11 cellular contexts compared by ENCODE assay signal in the genomic region with DNA sequence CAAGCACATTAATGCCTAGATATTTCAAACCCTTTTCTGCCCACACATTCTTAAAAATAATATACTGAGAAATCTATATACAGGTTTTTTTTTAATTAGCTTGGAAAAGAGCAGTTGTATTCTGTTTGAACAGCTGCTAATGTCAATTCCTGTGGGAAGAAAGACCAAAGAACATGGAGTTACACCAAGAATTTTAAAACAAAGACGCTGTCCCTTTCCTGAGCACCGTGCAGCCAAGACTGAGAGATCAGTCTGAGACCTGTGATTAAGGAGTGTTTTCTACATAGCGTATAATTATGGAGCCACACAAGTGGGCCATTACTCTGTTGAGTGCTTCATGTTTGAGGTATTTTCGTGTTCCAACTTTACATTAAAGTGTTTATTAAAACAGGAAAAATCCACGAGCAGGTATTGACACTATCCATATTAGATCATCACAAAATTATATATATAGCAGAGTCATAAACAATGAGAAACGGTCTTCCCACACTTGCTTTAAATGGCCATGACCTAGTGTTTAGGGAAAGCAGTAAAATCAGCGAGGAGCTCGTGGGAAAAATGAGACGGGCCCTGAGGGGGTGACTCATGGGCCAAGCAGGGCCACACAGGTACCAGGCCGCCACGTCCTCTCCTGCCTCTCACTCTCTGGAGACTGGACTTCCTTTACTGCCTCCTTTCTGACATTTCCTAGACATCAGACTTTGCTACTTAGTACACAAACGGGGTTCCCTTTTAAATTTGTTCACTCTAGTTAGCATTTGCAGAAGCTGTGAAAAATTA.
A peak's percentile ranks its signal among the peaks of the same experiment; 100 is the strongest.
DNase-seq lines count a peak whose midpoint lies in the region; ATAC-seq and TF ChIP-seq lines count a peak whose summit lies in the region.
"Had no signal": no experiment of that assay in that cellular context is flagged by ENCODE, and none has a peak within 500 bp of the region (broad histone marks: within the 10 kb centered on the region; RNA-seq: fewer than 3 reads in every experiment).

No MANE protein-coding gene starts in this region.

- H3K4me1 ChIP-seq in right cardiac atrium (ENCODE audit: control insufficient read depth, insufficient read depth, low read length), result peaks cover 8% of the 10 kb centered on the region
- H3K4me1 ChIP-seq in testis, result peaks cover 37% of the 10 kb centered on the region

- CTCF ChIA-PET in activated CD8-positive, alpha-beta T cell treated with anti-CD3 and anti-CD28 coated beads, Interleukin-2, amount 10 ng/mL, durations not matched to agents 7 days and 5 days (lab: Charles Lee), result interaction anchor here (0.7 to 0.9 kb wide), 2 partner anchors 11 to 29 kb away, joined by 3 read pairs; no protein-coding TSS in a partner anchor

- H3K27me3 ChIP-seq in right cardiac atrium (ENCODE audit: control insufficient read depth, insufficient read depth) (no peaks in the 10 kb centered on the region), testis (no peaks in the 10 kb centered on the region)

- H3K4me3 ChIP-seq in right cardiac atrium (ENCODE audit: low read length), result no peak overlapping the region
- H3K4me3 ChIP-seq in testis, result no peak overlapping the region

- ATAC-seq in right cardiac atrium, result peak; percentile 64 to 76
- no peak for ATAC-seq in stimulated activated naive CD8-positive, alpha-beta T cell treated with anti-CD3 and anti-CD28 coated beads, Interleukin-15, Interleukin-2, amounts not matched to agents 100 U/mL and 50 U/mL, for 24 hours
- no peak for ATAC-seq in activated CD8-positive, alpha-beta T cell treated with anti-CD3 and anti-CD28 coated beads, Interleukin-2, amount 10 ng/mL, durations not matched to agents 7 days and 5 days
- no peak for ATAC-seq in GM18867 (IDR thresholded peaks at IDR 0.05; ENCODE audit: unreplicated experiment)
- ATAC-seq: activated CD4-positive, alpha-beta T cell treated with anti-CD3 and anti-CD28 coated beads for 36 hours had no signal

- no peak for TF ChIP-seq CTCF in testis (IDR thresholded peaks at IDR 0.05)

- no peak overlapping the region for H3K27ac ChIP-seq in right cardiac atrium (ENCODE audit: low read length)
- peak overlapping the region; percentile 82 to 89 for H3K27ac ChIP-seq in testis

- H3K4me1 Mint-ChIP-seq in activated CD8-positive, alpha-beta T cell treated with anti-CD3 and anti-CD28 coated beads, Interleukin-2, amount 10 ng/mL, durations not matched to agents 7 days and 5 days (ENCODE audit: low read depth), result peaks cover 19% of the 10 kb centered on the region
- H3K4me1 Mint-ChIP-seq: activated naive CD4-positive, alpha-beta T cell treated with anti-CD3 and anti-CD28 coated beads, Interleukin-2, amount 50 U/mL, for 24 hours had no signal

- no peak overlapping the region for H3K27ac Mint-ChIP-seq in activated CD8-positive, alpha-beta T cell treated with anti-CD3 and anti-CD28 coated beads, Interleukin-2, amount 10 ng/mL, durations not matched to agents 7 days and 5 days
- H3K27ac Mint-ChIP-seq: activated CD4-positive, alpha-beta T cell treated with anti-CD3 and anti-CD28 coated beads for 36 hours; activated naive CD4-positive, alpha-beta T cell treated with anti-CD3 and anti-CD28 coated beads, Interleukin-2, amount 50 U/mL, for 24 hours had no signal

- peaks cover 2% of the 10 kb centered on the region for H3K27me3 Mint-ChIP-seq in activated CD8-positive, alpha-beta T cell treated with anti-CD3 and anti-CD28 coated beads, Interleukin-2, amount 10 ng/mL, durations not matched to agents 7 days and 5 days (ENCODE audit: low read depth)
- H3K27me3 Mint-ChIP-seq: activated CD4-positive, alpha-beta T cell treated with anti-CD3 and anti-CD28 coated beads for 36 hours; activated naive CD4-positive, alpha-beta T cell treated with anti-CD3 and anti-CD28 coated beads, Interleukin-2, amount 50 U/mL, for 24 hours had no signal

- no peaks in the 10 kb centered on the region for H3K36me3 ChIP-seq in testis (ENCODE audit: low read depth, missing control alignments)

- no peak overlapping the region for H3K4me3 Mint-ChIP-seq in activated CD8-positive, alpha-beta T cell treated with anti-CD3 and anti-CD28 coated beads, Interleukin-2, amount 10 ng/mL, durations not matched to agents 7 days and 5 days
- H3K4me3 Mint-ChIP-seq: activated CD4-positive, alpha-beta T cell treated with anti-CD3 and anti-CD28 coated beads for 36 hours; activated naive CD4-positive, alpha-beta T cell treated with anti-CD3 and anti-CD28 coated beads, Interleukin-2, amount 50 U/mL, for 24 hours had no signal

- POLR2A ChIA-PET in activated CD8-positive, alpha-beta T cell treated with anti-CD3 and anti-CD28 coated beads, Interleukin-2, amount 10 ng/mL, durations not matched to agents 7 days and 5 days (lab: Charles Lee), result interaction anchor here (1.4 kb wide), 1 partner anchor 13 kb away, joined by 3 read pairs; no protein-coding TSS in a partner anchor

- no peaks in the 10 kb centered on the region for H3K9me3 Mint-ChIP-seq in activated CD8-positive, alpha-beta T cell treated with anti-CD3 and anti-CD28 coated beads, Interleukin-2, amount 10 ng/mL, durations not matched to agents 7 days and 5 days (ENCODE audit: insufficient read depth)
- H3K9me3 Mint-ChIP-seq: activated naive CD4-positive, alpha-beta T cell treated with anti-CD3 and anti-CD28 coated beads, Interleukin-2, amount 50 U/mL, for 24 hours had no signal

- DNase-seq in NCI-H1417 (lab: John Stamatoyannopoulos, UW) (peak; percentile 7 to 94 (median 83)), amniotic epithelial cell (ENCODE audit: low read depth) (peak; percentile 69), right cardiac atrium (peak in 1 of 3 donors; percentile 51), testis (no peak)
- DNase-seq in stimulated activated naive CD8-positive, alpha-beta T cell treated with anti-CD3 and anti-CD28 coated beads, Interleukin-15, Interleukin-2, amounts not matched to agents 100 U/mL and 50 U/mL, for 24 hours, result no peak
- DNase-seq in activated CD8-positive, alpha-beta T cell treated with anti-CD3 and anti-CD28 coated beads, Interleukin-2, amount 10 ng/mL, durations not matched to agents 7 days and 5 days, result no peak
- DNase-seq: activated CD4-positive, alpha-beta T cell treated with anti-CD3 and anti-CD28 coated beads for 36 hours; DMS153; NCI-H345 had no signal

- intact Hi-C loops in right cardiac atrium (cut with DNase I), result no loop called here
- intact Hi-C loops in testis (cut with DNase I; ENCODE audit: low total_unique reads), result no loop called here

- 42% methylated on average over 12 of the region's 12 CpGs for WGBS in right cardiac atrium
- WGBS in testis, 2 donors, result 45 to 56% methylated on average over 12 of the region's 12 CpGs

- H3K9me3 ChIP-seq in right cardiac atrium (ENCODE audit: control insufficient read depth, low read length) (no peaks in the 10 kb centered on the region), testis (no peaks in the 10 kb centered on the region)

- no peak for TF ChIP-seq POLR2A in testis (IDR thresholded peaks at IDR 0.05)

- H3K36me3 Mint-ChIP-seq in activated CD8-positive, alpha-beta T cell treated with anti-CD3 and anti-CD28 coated beads, Interleukin-2, amount 10 ng/mL, durations not matched to agents 7 days and 5 days (ENCODE audit: low read depth), result no peaks in the 10 kb centered on the region
- H3K36me3 Mint-ChIP-seq: activated naive CD4-positive, alpha-beta T cell treated with anti-CD3 and anti-CD28 coated beads, Interleukin-2, amount 50 U/mL, for 24 hours had no signal

Comparison
In these comparisons a context has a peak if more than half of its experiments do, and no peak if none do; other contexts are left out.
1. DNase-seq: peak in NCI-H1417 (3 of 3) and amniotic epithelial cell (single experiment); none in testis (single experiment), stimulated activated naive CD8-positive, alpha-beta T cell treated with anti-CD3 and anti-CD28 coated beads, Interleukin-15, Interleukin-2, amounts not matched to agents 100 U/mL and 50 U/mL, for 24 hours (single experiment) and activated CD8-positive, alpha-beta T cell treated with anti-CD3 and anti-CD28 coated beads, Interleukin-2, amount 10 ng/mL, durations not matched to agents 7 days and 5 days (single experiment).
2. ATAC-seq: peak in right cardiac atrium (2 of 2); none in stimulated activated naive CD8-positive, alpha-beta T cell treated with anti-CD3 and anti-CD28 coated beads, Interleukin-15, Interleukin-2, amounts not matched to agents 100 U/mL and 50 U/mL, for 24 hours (single experiment), activated CD8-positive, alpha-beta T cell treated with anti-CD3 and anti-CD28 coated beads, Interleukin-2, amount 10 ng/mL, durations not matched to agents 7 days and 5 days (single experiment) and GM18867 (single experiment).